9 cellular contexts compared by ENCODE assay signal in genomic region chr5:133967124-133967523, GRCh38. TPM values are rescaled to one million over a fixed set of nuclear protein-coding genes. Genes with fewer than 3 reads are reported as not detected.
DNase-seq lines count a peak whose midpoint lies in the region; FAIRE-seq and TF ChIP-seq lines count a peak whose summit lies in the region.
"Had no signal": no experiment of that assay in that cellular context is flagged by ENCODE, and none has a peak within 500 bp of the region (broad histone marks: within the 10 kb centered on the region; RNA-seq: fewer than 3 reads in every experiment).

No MANE protein-coding gene starts in this region.

- FAIRE-seq in GM12892 (lab: Jason Lieb, UNC) = peak; percentile 14

- no peak for TF ChIP-seq CTCF in WI38 (IDR thresholded peaks at IDR 0.05; ENCODE audit: low read depth, low read length)
- no peak for TF ChIP-seq CTCF in foreskin fibroblast (IDR thresholded peaks at IDR 0.05; ENCODE audit: low read depth, low read length)
- TF ChIP-seq CTCF in retinal pigment epithelial cell (conservative IDR thresholded peaks at IDR 0.05; ENCODE audit: low read depth, low read length) = no peak

- no peak for TF ChIP-seq POLR2A in GM12892 (IDR thresholded peaks at IDR 0.05; ENCODE audit: low read depth, low read length)

- no peak for DNase-seq in GM12892 (ENCODE audit: insufficient read length)
- peak in 1 of 2 donors; percentile 22 for DNase-seq in foreskin fibroblast
- no peak for DNase-seq in retinal pigment epithelial cell (ENCODE audit: low read depth)
- DNase-seq in SHP77 (lab: John Stamatoyannopoulos, UW) = no peak
- DNase-seq in NCI-H1105 treated with DMSO at 0.1 percent for 48 hours (lab: John Stamatoyannopoulos, UW) = no peak
- no peak for DNase-seq in iPS-NIHi7 (ENCODE audit: extremely low spot score)
- no peak for DNase-seq in inferior parietal cortex (ENCODE audit: extremely low spot score)
- DNase-seq: NCI-H2029 treated with DMSO at 0.1 percent for 48 hours had no signal

- peak overlapping the region; percentile 97 for H3K4me3 ChIP-seq in WI38 (ENCODE audit: low read depth, low read length)
- H3K4me3 ChIP-seq in foreskin fibroblast (ENCODE audit: low read depth in 1 of 2, low read length in 2 of 2) = peak overlapping the region; percentile 88 to 92
- peak overlapping the region; percentile 87 for H3K4me3 ChIP-seq in retinal pigment epithelial cell (ENCODE audit: low read length)

RNA-seq across cellular contexts. Expression of gene C5orf15, which starts 1.3 kb away (rescaled TPM):
- polyA plus RNA-seq in GM12892 (2012; ENCODE audit: missing spikeins) = 42.4 TPM

RNA-seq across cellular contexts. Expression of gene VDAC1, which starts 37.7 kb away (rescaled TPM):
- polyA plus RNA-seq in GM12892 (2012; ENCODE audit: missing spikeins) = 450 TPM
